Comparison of ENCODE assay signal across 15 cellular contexts in the genomic region with DNA sequence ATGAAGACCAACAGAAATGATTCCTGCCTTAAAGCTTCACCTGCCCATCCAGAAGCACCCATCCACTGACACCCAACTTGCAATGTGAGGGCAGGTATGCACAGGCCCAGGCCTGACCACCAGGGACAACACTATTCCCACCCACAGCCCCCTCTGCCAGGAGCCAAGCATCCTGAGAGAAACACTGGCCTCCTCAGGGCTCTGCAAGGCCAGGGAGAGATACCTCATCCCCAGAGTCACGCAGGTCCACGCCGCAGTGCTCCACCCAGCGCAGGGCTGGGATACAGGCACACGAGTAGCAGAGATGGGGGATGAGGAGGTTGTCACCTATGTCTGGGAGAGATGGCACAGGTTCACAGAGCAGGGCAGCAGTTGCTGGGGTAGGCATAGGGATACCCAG.
DNase-seq lines count a peak whose midpoint lies in the region; ATAC-seq and TF ChIP-seq lines count a peak whose summit lies in the region.
"Had no signal": no experiment of that assay in that cellular context is flagged by ENCODE, and none has a peak within 500 bp of the region (broad histone marks: within the 10 kb centered on the region; RNA-seq: fewer than 3 reads in every experiment).

No MANE protein-coding gene starts in this region.

- H3K36me3 Mint-ChIP-seq in stimulated activated naive CD8-positive, alpha-beta T cell treated with anti-CD3 and anti-CD28 coated beads, Interleukin-15, Interleukin-2, amounts not matched to agents 100 ng/mL and 50 ng/mL, for 24 hours (ENCODE audit: low read depth), result no peaks in the 10 kb centered on the region
- H3K36me3 Mint-ChIP-seq: CD4-positive, alpha-beta memory T cell had no signal

- peak overlapping the region; percentile 54 for H3K27ac Mint-ChIP-seq in stimulated activated naive CD8-positive, alpha-beta T cell treated with anti-CD3 and anti-CD28 coated beads, Interleukin-15, Interleukin-2, amounts not matched to agents 100 ng/mL and 50 ng/mL, for 24 hours
- H3K27ac Mint-ChIP-seq: CD4-positive, alpha-beta memory T cell had no signal

- H3K36me3 ChIP-seq in urinary bladder (ENCODE audit: insufficient read depth), result no peaks in the 10 kb centered on the region
- no peaks in the 10 kb centered on the region for H3K36me3 ChIP-seq in lower lobe of right lung
- H3K36me3 ChIP-seq in suprapubic skin, result no peaks in the 10 kb centered on the region

- 97% methylated on average over 5 of the region's 5 CpGs for WGBS in urinary bladder
- 100% methylated on average over 5 of the region's 5 CpGs for WGBS in suprapubic skin

- no peak for DNase-seq in stimulated activated naive CD8-positive, alpha-beta T cell treated with anti-CD3 and anti-CD28 coated beads, Interleukin-15, Interleukin-2, amounts not matched to agents 100 U/mL and 50 U/mL, for 24 hours
- DNase-seq in epidermal melanocyte (ENCODE audit: insufficient read length, low spot score) (peak; percentile 5), sciatic nerve (ENCODE audit: low spot score) (no peak), lower lobe of right lung (no peak), UCSD-AML1 (lab: John Stamatoyannopoulos, UW; ENCODE audit: unreplicated experiment) (no peak), suprapubic skin (ENCODE audit: low spot score in 2 of 2) (no peak)
- DNase-seq: Calu3; CD4-positive, alpha-beta memory T cell; COR-L47; DMS53; DND-41; H7; HCEC 1CT had no signal

- TF ChIP-seq CTCF in lower lobe of right lung (IDR thresholded peaks at IDR 0.05), result no peak
- TF ChIP-seq CTCF in suprapubic skin (IDR thresholded peaks at IDR 0.05), result no peak

- H3K4me1 Mint-ChIP-seq in stimulated activated naive CD8-positive, alpha-beta T cell treated with anti-CD3 and anti-CD28 coated beads, Interleukin-15, Interleukin-2, amounts not matched to agents 100 ng/mL and 50 ng/mL, for 24 hours (ENCODE audit: low read depth), result no peaks in the 10 kb centered on the region
- H3K4me1 Mint-ChIP-seq: CD4-positive, alpha-beta memory T cell had no signal

- H3K4me1 ChIP-seq in urinary bladder (ENCODE audit: insufficient read depth), result peaks cover 3% of the 10 kb centered on the region
- peaks cover 11% of the 10 kb centered on the region for H3K4me1 ChIP-seq in lower lobe of right lung
- peaks cover 16% of the 10 kb centered on the region for H3K4me1 ChIP-seq in suprapubic skin

- no peaks in the 10 kb centered on the region for H3K9me3 ChIP-seq in lower lobe of right lung
- no peaks in the 10 kb centered on the region for H3K9me3 ChIP-seq in suprapubic skin

- TF ChIP-seq EP300 in suprapubic skin (IDR thresholded peaks at IDR 0.05), result no peak

- no peak for ATAC-seq in stimulated activated naive CD8-positive, alpha-beta T cell treated with anti-CD3 and anti-CD28 coated beads, Interleukin-15, Interleukin-2, amounts not matched to agents 100 U/mL and 50 U/mL, for 24 hours
- peak; percentile 35 for ATAC-seq in sciatic nerve
- no peak for ATAC-seq in lower lobe of right lung

- no peaks in the 10 kb centered on the region for H3K27me3 ChIP-seq in lower lobe of right lung (ENCODE audit: low read depth)
- H3K27me3 ChIP-seq in suprapubic skin, result no peaks in the 10 kb centered on the region

- no peak for TF ChIP-seq POLR2A in suprapubic skin (IDR thresholded peaks at IDR 0.05)

- no peak overlapping the region for H3K4me3 Mint-ChIP-seq in stimulated activated naive CD8-positive, alpha-beta T cell treated with anti-CD3 and anti-CD28 coated beads, Interleukin-15, Interleukin-2, amounts not matched to agents 100 ng/mL and 50 ng/mL, for 24 hours
- H3K4me3 Mint-ChIP-seq: CD4-positive, alpha-beta memory T cell had no signal

- intact Hi-C loops in sciatic nerve (cut with DNase I), result no loop called here
- intact Hi-C loops in lower lobe of right lung (cut with DNase I), result no loop called here

- H3K27me3 Mint-ChIP-seq in stimulated activated naive CD8-positive, alpha-beta T cell treated with anti-CD3 and anti-CD28 coated beads, Interleukin-15, Interleukin-2, amounts not matched to agents 100 ng/mL and 50 ng/mL, for 24 hours, result peaks cover 24% of the 10 kb centered on the region

- H3K4me3 ChIP-seq in urinary bladder (ENCODE audit: low read depth, low read length) (no peak overlapping the region), lower lobe of right lung (no peak overlapping the region), suprapubic skin (no peak overlapping the region)

- H3K27ac ChIP-seq in urinary bladder (ENCODE audit: low read depth) (peak overlapping the region; percentile 27), lower lobe of right lung (no peak overlapping the region), suprapubic skin (no peak overlapping the region)

- H3K9me3 Mint-ChIP-seq in stimulated activated naive CD8-positive, alpha-beta T cell treated with anti-CD3 and anti-CD28 coated beads, Interleukin-15, Interleukin-2, amounts not matched to agents 100 ng/mL and 50 ng/mL, for 24 hours, result no peaks in the 10 kb centered on the region
- H3K9me3 Mint-ChIP-seq: CD4-positive, alpha-beta memory T cell had no signal
